ENCODE assay signal across 8 cellular contexts in the genomic region with DNA sequence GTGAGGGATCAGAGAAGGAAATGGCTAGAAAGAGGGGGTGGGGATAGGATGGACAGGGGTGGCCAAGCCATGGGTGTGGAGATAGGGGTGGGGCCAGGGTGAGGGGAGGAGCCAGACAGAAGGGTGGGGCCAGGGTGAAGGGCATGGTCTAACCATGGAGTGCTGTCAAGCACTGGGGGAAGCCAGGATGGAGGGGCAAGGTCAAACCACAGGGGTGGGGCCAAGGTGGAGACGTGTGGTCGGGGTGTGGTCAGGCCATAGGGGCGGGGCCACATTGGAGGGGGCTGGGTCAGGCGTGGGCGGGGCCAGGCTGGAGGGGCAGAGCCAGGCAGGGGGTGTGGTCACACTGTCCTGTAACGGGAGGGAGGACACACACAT.
DNase-seq lines count a peak whose midpoint lies in the region; ATAC-seq, FAIRE-seq and TF ChIP-seq lines count a peak whose summit lies in the region.
"Not testable (repeated sequence)": the region's sequence is repeated elsewhere in the genome, so short reads cannot be mapped to it uniquely, and the experiment has no call there.

No MANE protein-coding gene starts in this region.

- not testable (repeated sequence) for H3K27ac ChIP-seq in Karpas-422 (ENCODE audit: low read length); RWPE2 (ENCODE audit: poor library complexity, severe bottlenecking); GM12878 (ENCODE audit: control insufficient read depth, insufficient read depth); heart left ventricle; upper lobe of left lung

- not testable (repeated sequence) for H3K36me3 Mint-ChIP-seq in natural killer cell treated with Interleukin-12 subunit alpha and Interleukin-12 subunit beta and Interleukin-15 and Interleukin-18, amount 100 ng/mL, for 72 hours

- H3K9me2 ChIP-seq in Karpas-422 (replicated peaks; ENCODE audit: insufficient read depth, low read length), result not testable (repeated sequence)

- not testable (repeated sequence) for H3K27me3 ChIP-seq in Karpas-422 (ENCODE audit: low read length); RWPE2 (ENCODE audit: insufficient read depth, poor library complexity, severe bottlenecking); GM12878 (replicated peaks in 1 of 2; ENCODE audit: control insufficient read depth in 2 of 2, insufficient read depth in 2 of 2, low read length in 1 of 2); upper lobe of left lung
- H3K27me3 ChIP-seq in heart left ventricle, result peaks cover 0 to 17% (median 4%) of the 10 kb centered on the region in 9 donors

- H3K9ac ChIP-seq in Karpas-422 (ENCODE audit: low read length); GM12878 (ENCODE audit: control insufficient read depth, insufficient read depth, low read length): not testable (repeated sequence)

- POLR2A ChIA-PET in GM12878 (lab: Charles Lee), result not testable (repeated sequence)

- not testable (repeated sequence) for H3K4me1 Mint-ChIP-seq in natural killer cell treated with Interleukin-12 subunit alpha and Interleukin-12 subunit beta and Interleukin-15 and Interleukin-18, amount 100 ng/mL, for 72 hours (ENCODE audit: low read depth in 2 of 2)

- not testable (repeated sequence) for TF ChIP-seq POLR2A in GM12878 (IDR thresholded peaks at IDR 0.05; ENCODE audit: low read depth, low read length); heart left ventricle (IDR thresholded peaks at IDR 0.05); upper lobe of left lung (IDR thresholded peaks at IDR 0.05)

- intact Hi-C loops in GM12878 (cut with micrococcal nuclease; ENCODE audit: unreplicated experiment), result not testable (repeated sequence)
- intact Hi-C loops in heart left ventricle (cut with DNase I), result loop anchor here in 3 of 10 donors (10.0 kb wide), 2 partner anchors 210 to 460 kb away; no protein-coding TSS in a partner anchor

- no CpG with 5 or more reads among the region's 6 CpGs for WGBS in GM12878 (ENCODE audit: insufficient coverage, insufficient replicate concordance, low lambda C conversion rate, missing lambda C conversion rate)
- 64 to 85% (median 70%) methylated on average over 2 to 3 of the region's 6 CpGs for WGBS in heart left ventricle, 4 donors
- WGBS in upper lobe of left lung, 2 donors, result 38 to 43% methylated on average over 1 of the region's 6 CpGs

- in situ Hi-C loops in GM12878 (cut with MboI), result not testable (repeated sequence)

- TF ChIP-seq CTCF in RWPE2 (IDR thresholded peaks at IDR 0.05; ENCODE audit: poor library complexity, severe bottlenecking); GM12878 (IDR thresholded peaks at IDR 0.05 in 2 of 3, conservative IDR thresholded peaks at IDR 0.05 in 1 of 3; ENCODE audit: control insufficient read depth in 2 of 3, extremely low read depth in 1 of 3, insufficient read depth in 1 of 3, low read depth in 3 of 3, low read length in 3 of 3); heart left ventricle (IDR thresholded peaks at IDR 0.05); upper lobe of left lung (IDR thresholded peaks at IDR 0.05): not testable (repeated sequence)

- not testable (repeated sequence) for H3K4me2 ChIP-seq in Karpas-422 (ENCODE audit: low read depth, low read length, poor library complexity, severe bottlenecking); GM12878 (ENCODE audit: control insufficient read depth, insufficient read depth)

- H3K4me3 Mint-ChIP-seq in natural killer cell treated with Interleukin-12 subunit alpha and Interleukin-12 subunit beta and Interleukin-15 and Interleukin-18, amount 100 ng/mL, for 72 hours, result not testable (repeated sequence)

- DNase-seq in Daoy (ENCODE audit: low read depth) (peak; percentile 44), Karpas-422 (peak; percentile 51)
- DNase-seq in RWPE2 (ENCODE audit: low spot score); GM12878 (ENCODE audit: low read depth, low spot score); heart left ventricle; natural killer cell treated with Interleukin-12 subunit alpha and Interleukin-12 subunit beta and Interleukin-15 and Interleukin-18, amount 100 ng/mL, for 72 hours (ENCODE audit: low spot score); upper lobe of left lung: not testable (repeated sequence)
- DNase-seq in activated CD4-positive, alpha-beta T cell treated with anti-CD3 and anti-CD28 coated beads for 48 hours, result peak; percentile 29

- ATAC-seq in RWPE2 (ENCODE audit: low read depth) (peak; percentile 22; the same call in 2 of the 3 replicates), GM12878 (peak; percentile 51), heart left ventricle (peak in 3 of 4 donors; percentile 30 to 66 (median 45)), upper lobe of left lung (ENCODE audit: low FRiP score in 2 of 2) (peak; percentile 17 to 29)
- ATAC-seq in natural killer cell treated with Interleukin-12 subunit alpha and Interleukin-12 subunit beta and Interleukin-15 and Interleukin-18, amount 100 ng/mL, for 72 hours, result peak; percentile 47 to 55

- SMC1A ChIA-PET in GM12878 (lab: Charles Lee; ENCODE audit: uncharacterized antibody, unreplicated experiment), result not testable (repeated sequence)

- H3K79me2 ChIP-seq in Karpas-422 (ENCODE audit: low read length); GM12878 (ENCODE audit: control insufficient read depth, insufficient read depth, low read length): not testable (repeated sequence)

- H3K27ac Mint-ChIP-seq in natural killer cell treated with Interleukin-12 subunit alpha and Interleukin-12 subunit beta and Interleukin-15 and Interleukin-18, amount 100 ng/mL, for 72 hours, result not testable (repeated sequence)

- not testable (repeated sequence) for H3K4me3 ChIP-seq in Karpas-422 (ENCODE audit: low read length); RWPE2 (ENCODE audit: severe bottlenecking); GM12878; heart left ventricle; upper lobe of left lung

- H3K27me3 Mint-ChIP-seq in natural killer cell treated with Interleukin-12 subunit alpha and Interleukin-12 subunit beta and Interleukin-15 and Interleukin-18, amount 100 ng/mL, for 72 hours, result not testable (repeated sequence)

- H2AFZ ChIP-seq in Karpas-422 (ENCODE audit: low read length); GM12878 (ENCODE audit: control insufficient read depth, low read depth, low read length): not testable (repeated sequence)

- not testable (repeated sequence) for H4K20me1 ChIP-seq in Karpas-422 (ENCODE audit: insufficient read depth, low read depth, low read length); GM12878 (ENCODE audit: control insufficient read depth, insufficient read depth)

- TF ChIP-seq RAD21 in GM12878 (IDR thresholded peaks at IDR 0.05; ENCODE audit: insufficient read depth, low read depth, low read length), result not testable (repeated sequence)

- H3K36me3 ChIP-seq in Karpas-422 (ENCODE audit: insufficient read depth, low read length); RWPE2 (ENCODE audit: low read depth); GM12878 (ENCODE audit: control insufficient read depth in 2 of 2, insufficient read depth in 2 of 2, low read length in 1 of 2); heart left ventricle; upper lobe of left lung: not testable (repeated sequence)

- not testable (repeated sequence) for FAIRE-seq in GM12878 (lab: Jason Lieb, UNC)

- CTCF ChIA-PET in GM12878 (lab: Yijun Ruan, JAX), result not testable (repeated sequence)

- H3K9me3 Mint-ChIP-seq in natural killer cell treated with Interleukin-12 subunit alpha and Interleukin-12 subunit beta and Interleukin-15 and Interleukin-18, amount 100 ng/mL, for 72 hours, result not testable (repeated sequence)

- not testable (repeated sequence) for TF ChIP-seq EP300 in GM12878 (IDR thresholded peaks at IDR 0.05; ENCODE audit: borderline replicate concordance in 1 of 2, control insufficient read depth in 1 of 2, low read depth in 2 of 2, low read length in 2 of 2); upper lobe of left lung (IDR thresholded peaks at IDR 0.05)

- BruUV-seq in GM12878 (replicated peaks; lab: Mats Ljungman, UMichigan), result not testable (repeated sequence)

- RAD21 ChIA-PET in GM12878 (lab: Charles Lee; ENCODE audit: unreplicated experiment), result not testable (repeated sequence)

- H3K4me1 ChIP-seq in Karpas-422 (ENCODE audit: low read length); RWPE2 (ENCODE audit: insufficient read depth, poor library complexity, severe bottlenecking); upper lobe of left lung: not testable (repeated sequence)
- H3K4me1 ChIP-seq in GM12878 (ENCODE audit: control insufficient read depth, insufficient read depth, low read length), result peaks cover 17% of the 10 kb centered on the region
- H3K4me1 ChIP-seq in heart left ventricle, result peaks cover 0 to 12% (median 3%) of the 10 kb centered on the region in 12 donors

- not testable (repeated sequence) for H3K9me3 ChIP-seq in Karpas-422 (ENCODE audit: low read length); RWPE2 (ENCODE audit: severe bottlenecking); GM12878 (replicated peaks; ENCODE audit: control insufficient read depth, insufficient read depth, low read length); heart left ventricle; upper lobe of left lung
